In genomic region chr4:120139392-120139791, GRCh38 we compare ENCODE assay signal across 24 cellular contexts.
DNase-seq lines count a peak whose midpoint lies in the region; ATAC-seq and TF ChIP-seq lines count a peak whose summit lies in the region.
"Had no signal": no experiment of that assay in that cellular context is flagged by ENCODE, and none has a peak within 500 bp of the region (broad histone marks: within the 10 kb centered on the region; RNA-seq: fewer than 3 reads in every experiment).

No MANE protein-coding gene starts in this region.

- no peak overlapping the region for H2BK5ac ChIP-seq in mesenchymal stem cell (ENCODE audit: low read depth, low read length, poor library complexity, severe bottlenecking)

- intact Hi-C loops in heart right ventricle (cut with DNase I): no loop called here

- H3K4me1 ChIP-seq in mesenchymal stem cell (ENCODE audit: control insufficient read depth, insufficient read depth, low read depth, low read length): no peaks in the 10 kb centered on the region
- no peaks in the 10 kb centered on the region for H3K4me1 ChIP-seq in heart right ventricle
- H3K4me1 ChIP-seq: BE2C, Peyer's patch had no signal

- no peaks in the 10 kb centered on the region for H3K79me1 ChIP-seq in mesenchymal stem cell (replicated peaks; ENCODE audit: low read length, poor library complexity, severe bottlenecking)

- no peak overlapping the region for H3K18ac ChIP-seq in mesenchymal stem cell (ENCODE audit: low read depth in 1 of 2, low read length in 2 of 2)

- H3K4me2 ChIP-seq in mesenchymal stem cell (ENCODE audit: low read length, poor library complexity, severe bottlenecking): no peak overlapping the region

- no peaks in the 10 kb centered on the region for H3K4me1 Mint-ChIP-seq in activated T-cell treated with anti-CD3 and anti-CD28 coated beads, Interleukin-2, amount 50 U/mL, for 24 hours (ENCODE audit: low read depth)
- H3K4me1 Mint-ChIP-seq: CD4-positive, CD25-positive, alpha-beta regulatory T cell had no signal

- H3K27me3 Mint-ChIP-seq in activated T-cell treated with anti-CD3 and anti-CD28 coated beads, Interleukin-2, amount 50 U/mL, for 24 hours: peaks cover 3% of the 10 kb centered on the region

- H3K9ac ChIP-seq in mesenchymal stem cell (ENCODE audit: low read length): no peak overlapping the region

- peak overlapping the region in 1 of 2 experiments; percentile 54 for H2BK12ac ChIP-seq in mesenchymal stem cell (ENCODE audit: low read length in 2 of 2)

- DNase-seq in AG08396 (ENCODE audit: low spot score): peak; percentile 13
- DNase-seq in M059J (ENCODE audit: low read depth): peak; percentile 7
- peak; percentile 18 for DNase-seq in epithelial cell of prostate (ENCODE audit: low read depth, low spot score)
- DNase-seq in mesenchymal stem cell: peak; percentile 14
- DNase-seq in heart right ventricle: no peak
- DNase-seq in A172 (ENCODE audit: low spot score): no peak
- no peak for DNase-seq in activated T-cell treated with anti-CD3 and anti-CD28 coated beads, Interleukin-2, amount 50 U/mL, for 24 hours
- no peak for DNase-seq in NCI-H146 (lab: John Stamatoyannopoulos, UW)
- DNase-seq: 8988T; BE2C; CD4-positive, CD25-positive, alpha-beta regulatory T cell; COR-L47; DMS 273 treated with DMSO at 0.1 percent for 48 hours; DND-41; GOT3; MG63; NCI-H1092; NCI-H1436 treated with DMSO at 0.1 percent for 48 hours; NCI-H2029 treated with DMSO at 0.1 percent for 48 hours; NCI-H510A; NCI-H748 treated with DMSO at 0.1 percent for 48 hours; NK-92 treated with Interleukin-12 subunit alpha and Interleukin-12 subunit beta, amount 100 ng/mL, for 24 hours; Peyer's patch had no signal

- no peak for ATAC-seq in heart right ventricle
- ATAC-seq: Right ventricle myocardium inferior had no signal

- H3K4ac ChIP-seq in mesenchymal stem cell (ENCODE audit: low read depth in 1 of 2, low read length in 2 of 2): no peak overlapping the region

- H3K23ac ChIP-seq in mesenchymal stem cell (ENCODE audit: low read length in 2 of 2): no peak overlapping the region

- no peak overlapping the region for H3K14ac ChIP-seq in mesenchymal stem cell (ENCODE audit: low read length in 2 of 2)

- no peaks in the 10 kb centered on the region for H3K27me3 ChIP-seq in mesenchymal stem cell (ENCODE audit: control insufficient read depth in 1 of 2, insufficient read depth in 1 of 2, low read length in 2 of 2)
- H3K27me3 ChIP-seq in heart right ventricle: no peaks in the 10 kb centered on the region
- H3K27me3 ChIP-seq: BE2C, MG63, Peyer's patch had no signal

- no peak overlapping the region for H4K91ac ChIP-seq in mesenchymal stem cell (ENCODE audit: low read length)

- H3K36me3 ChIP-seq in mesenchymal stem cell (ENCODE audit: control insufficient read depth in 1 of 2, insufficient read depth in 2 of 2, low read depth in 1 of 2, low read length in 2 of 2): no peaks in the 10 kb centered on the region
- no peaks in the 10 kb centered on the region for H3K36me3 ChIP-seq in heart right ventricle
- H3K36me3 ChIP-seq: BE2C, MG63, Peyer's patch had no signal

- no peak overlapping the region for H2BK120ac ChIP-seq in mesenchymal stem cell (ENCODE audit: low read depth, low read length)

- no peak for TF ChIP-seq CTCF in heart right ventricle (IDR thresholded peaks at IDR 0.05)

- H2BK15ac ChIP-seq in mesenchymal stem cell (ENCODE audit: low read depth, poor library complexity, severe bottlenecking): no peak overlapping the region

- H3K27ac ChIP-seq in epithelial cell of prostate (no peak overlapping the region), mesenchymal stem cell (ENCODE audit: low read length, poor library complexity, severe bottlenecking) (no peak overlapping the region), heart right ventricle (no peak overlapping the region)
- H3K27ac ChIP-seq: Peyer's patch had no signal

- H3K9me3 ChIP-seq in mesenchymal stem cell (ENCODE audit: control insufficient read depth, low read length) (no peaks in the 10 kb centered on the region), heart right ventricle (no peaks in the 10 kb centered on the region)
- H3K9me3 ChIP-seq: BE2C, MG63, Peyer's patch had no signal

- no peak overlapping the region for H2AK5ac ChIP-seq in mesenchymal stem cell (ENCODE audit: low read length, severe bottlenecking)

- no peak overlapping the region for H3K27ac Mint-ChIP-seq in activated T-cell treated with anti-CD3 and anti-CD28 coated beads, Interleukin-2, amount 50 U/mL, for 24 hours
- H3K27ac Mint-ChIP-seq: CD4-positive, CD25-positive, alpha-beta regulatory T cell had no signal

- H3K9me3 Mint-ChIP-seq in activated T-cell treated with anti-CD3 and anti-CD28 coated beads, Interleukin-2, amount 50 U/mL, for 24 hours: no peaks in the 10 kb centered on the region

- no peak overlapping the region for H2AFZ ChIP-seq in mesenchymal stem cell (ENCODE audit: low read depth, low read length)

- no peak overlapping the region for H3K4me3 ChIP-seq in mesenchymal stem cell (ENCODE audit: insufficient read depth in 1 of 2, low read depth in 1 of 2, low read length in 2 of 2)
- H3K4me3 ChIP-seq in heart right ventricle: no peak overlapping the region
- H3K4me3 ChIP-seq: MG63, Peyer's patch had no signal

- H4K8ac ChIP-seq in mesenchymal stem cell (ENCODE audit: low read length): no peak overlapping the region

- H3K4me3 Mint-ChIP-seq in activated T-cell treated with anti-CD3 and anti-CD28 coated beads, Interleukin-2, amount 50 U/mL, for 24 hours: no peak overlapping the region
- H3K4me3 Mint-ChIP-seq: CD4-positive, CD25-positive, alpha-beta regulatory T cell had no signal

- no peaks in the 10 kb centered on the region for H3K36me3 Mint-ChIP-seq in activated T-cell treated with anti-CD3 and anti-CD28 coated beads, Interleukin-2, amount 50 U/mL, for 24 hours (ENCODE audit: low read depth)
- H3K36me3 Mint-ChIP-seq: CD4-positive, CD25-positive, alpha-beta regulatory T cell had no signal

Comparison
In these comparisons a context has a peak if more than half of its experiments do, and no peak if none do; other contexts are left out.
1. DNase-seq: peak in AG08396 (single experiment), M059J (single experiment), epithelial cell of prostate (single experiment) and mesenchymal stem cell (single experiment); none in heart right ventricle (0 of 2), A172 (single experiment), activated T-cell treated with anti-CD3 and anti-CD28 coated beads, Interleukin-2, amount 50 U/mL, for 24 hours (single experiment) and NCI-H146 (single experiment).